ENCODE assay signal across 11 cellular contexts in genomic region chr22:20885017-20885556, GRCh38. TPM values are rescaled to one million over a fixed set of nuclear protein-coding genes. Genes with fewer than 3 reads are reported as not detected.
A peak's percentile ranks its signal among the peaks of the same experiment; 100 is the strongest.
DNase-seq lines count a peak whose midpoint lies in the region; ATAC-seq and FAIRE-seq lines count a peak whose summit lies in the region.
"Had no signal": no experiment of that assay in that cellular context is flagged by ENCODE, and none has a peak within 500 bp of the region (broad histone marks: within the 10 kb centered on the region; RNA-seq: fewer than 3 reads in every experiment).

No MANE protein-coding gene starts in this region.

- CTCF ChIA-PET in activated CD8-positive, alpha-beta T cell treated with anti-CD3 and anti-CD28 coated beads, Interleukin-2, amount 10 ng/mL, durations not matched to agents 7 days and 5 days (lab: Charles Lee), result interaction anchor here (0.9 to 1.7 kb wide), 6 partner anchors 32 to 102 kb away, joined by 3 to 6 read pairs (median 4); partner anchors contain the start of gene CRKL

- H3K36me3 ChIP-seq in small intestine (ENCODE audit: control insufficient read depth in 2 of 2, insufficient read depth in 2 of 2, low read length in 2 of 2) (peaks cover 0 to 15% of the 10 kb centered on the region in 2 donors), MG63 (peaks cover 14% of the 10 kb centered on the region)

- no peaks in the 10 kb centered on the region for H3K4me1 Mint-ChIP-seq in activated CD8-positive, alpha-beta T cell treated with anti-CD3 and anti-CD28 coated beads, Interleukin-2, amount 10 ng/mL, durations not matched to agents 7 days and 5 days (ENCODE audit: low read depth)
- peaks cover 8 to 10% of the 10 kb centered on the region in 2 donors for H3K4me1 Mint-ChIP-seq in immature natural killer cell
- no peaks in the 10 kb centered on the region for H3K4me1 Mint-ChIP-seq in stimulated activated memory B cell treated with anti-CD40 and anti-IgM and Interleukin-4, amounts not matched to agents 10 μg/mL and 1 μg/mL and 100 μg/mL, for 72 hours

- WGBS in small intestine, 3 donors, result 28 to 71% (median 46%) methylated on average over 8 of the region's 8 CpGs

- H3K9me3 ChIP-seq in small intestine (ENCODE audit: control insufficient read depth, low read depth), result no peaks in the 10 kb centered on the region
- H3K9me3 ChIP-seq in MG63, result no peaks in the 10 kb centered on the region
- H3K9me3 ChIP-seq: HAP-1, psoas muscle had no signal

- ATAC-seq in HG02759 (IDR thresholded peaks at IDR 0.05; ENCODE audit: unreplicated experiment), result peak; percentile 11
- ATAC-seq in activated CD8-positive, alpha-beta T cell treated with anti-CD3 and anti-CD28 coated beads, Interleukin-2, amount 10 ng/mL, durations not matched to agents 7 days and 5 days, result no peak
- ATAC-seq in stimulated activated memory B cell treated with anti-CD40 and anti-IgM and Interleukin-4, amounts not matched to agents 10 μg/mL and 1 μg/mL and 100 μg/mL, for 72 hours, result no peak

- FAIRE-seq in small intestine (lab: Jason Lieb, UNC), result no peak
- FAIRE-seq: bronchial epithelial cell had no signal

- H3K27me3 Mint-ChIP-seq in activated CD8-positive, alpha-beta T cell treated with anti-CD3 and anti-CD28 coated beads, Interleukin-2, amount 10 ng/mL, durations not matched to agents 7 days and 5 days (ENCODE audit: low read depth), result no peaks in the 10 kb centered on the region
- peaks cover 0 to 4% (median 2%) of the 10 kb centered on the region in 3 donors for H3K27me3 Mint-ChIP-seq in immature natural killer cell (ENCODE audit: low read depth in 3 of 3)
- no peaks in the 10 kb centered on the region for H3K27me3 Mint-ChIP-seq in stimulated activated memory B cell treated with anti-CD40 and anti-IgM and Interleukin-4, amounts not matched to agents 10 μg/mL and 1 μg/mL and 100 μg/mL, for 72 hours
- H3K27me3 Mint-ChIP-seq: CD4-positive, alpha-beta memory T cell had no signal

- no peaks in the 10 kb centered on the region for H3K27me3 ChIP-seq in small intestine (ENCODE audit: control insufficient read depth in 2 of 2, insufficient read depth in 2 of 2, low read length in 2 of 2)
- H3K27me3 ChIP-seq in MG63, result no peaks in the 10 kb centered on the region

- H3K4me3 Mint-ChIP-seq in activated CD8-positive, alpha-beta T cell treated with anti-CD3 and anti-CD28 coated beads, Interleukin-2, amount 10 ng/mL, durations not matched to agents 7 days and 5 days, result no peak overlapping the region
- H3K4me3 Mint-ChIP-seq in immature natural killer cell, result no peak overlapping the region
- no peak overlapping the region for H3K4me3 Mint-ChIP-seq in stimulated activated memory B cell treated with anti-CD40 and anti-IgM and Interleukin-4, amounts not matched to agents 10 μg/mL and 1 μg/mL and 100 μg/mL, for 72 hours
- H3K4me3 Mint-ChIP-seq: CD4-positive, alpha-beta memory T cell had no signal

- H3K9me3 Mint-ChIP-seq in activated CD8-positive, alpha-beta T cell treated with anti-CD3 and anti-CD28 coated beads, Interleukin-2, amount 10 ng/mL, durations not matched to agents 7 days and 5 days (ENCODE audit: insufficient read depth), result no peaks in the 10 kb centered on the region
- no peaks in the 10 kb centered on the region for H3K9me3 Mint-ChIP-seq in immature natural killer cell
- H3K9me3 Mint-ChIP-seq in stimulated activated memory B cell treated with anti-CD40 and anti-IgM and Interleukin-4, amounts not matched to agents 10 μg/mL and 1 μg/mL and 100 μg/mL, for 72 hours, result no peaks in the 10 kb centered on the region
- H3K9me3 Mint-ChIP-seq: CD4-positive, alpha-beta memory T cell had no signal

- peak overlapping the region; percentile 19 for H3K27ac Mint-ChIP-seq in activated CD8-positive, alpha-beta T cell treated with anti-CD3 and anti-CD28 coated beads, Interleukin-2, amount 10 ng/mL, durations not matched to agents 7 days and 5 days
- H3K27ac Mint-ChIP-seq in immature natural killer cell, result peak overlapping the region in 5 of 6 donors; percentile 5 to 81 (median 73)
- H3K27ac Mint-ChIP-seq in stimulated activated memory B cell treated with anti-CD40 and anti-IgM and Interleukin-4, amounts not matched to agents 10 μg/mL and 1 μg/mL and 100 μg/mL, for 72 hours, result no peak overlapping the region

- peaks cover 0 to 3% of the 10 kb centered on the region in 2 donors for H3K4me1 ChIP-seq in small intestine (ENCODE audit: control insufficient read depth in 2 of 2, insufficient read depth in 1 of 2, low read depth in 1 of 2, low read length in 1 of 2)
- H3K4me1 ChIP-seq: HAP-1, psoas muscle had no signal

- no peak for DNase-seq in activated CD8-positive, alpha-beta T cell treated with anti-CD3 and anti-CD28 coated beads, Interleukin-2, amount 10 ng/mL, durations not matched to agents 7 days and 5 days
- DNase-seq in immature natural killer cell (no peak), small intestine (peak; percentile 99), MG63 (no peak), Ammon's horn (ENCODE audit: low spot score) (no peak)

- H3K36me3 Mint-ChIP-seq in activated CD8-positive, alpha-beta T cell treated with anti-CD3 and anti-CD28 coated beads, Interleukin-2, amount 10 ng/mL, durations not matched to agents 7 days and 5 days (ENCODE audit: low read depth), result peaks cover 47% of the 10 kb centered on the region
- peaks cover 23 to 69% (median 42%) of the 10 kb centered on the region in 3 donors for H3K36me3 Mint-ChIP-seq in immature natural killer cell
- peaks cover 64% of the 10 kb centered on the region for H3K36me3 Mint-ChIP-seq in stimulated activated memory B cell treated with anti-CD40 and anti-IgM and Interleukin-4, amounts not matched to agents 10 μg/mL and 1 μg/mL and 100 μg/mL, for 72 hours

- POLR2A ChIA-PET in activated CD8-positive, alpha-beta T cell treated with anti-CD3 and anti-CD28 coated beads, Interleukin-2, amount 10 ng/mL, durations not matched to agents 7 days and 5 days (lab: Charles Lee), result no interaction called here

- H3K27ac ChIP-seq in small intestine (ENCODE audit: low read depth in 1 of 2, low read length in 1 of 2), result peak overlapping the region; percentile 82 to 83

- no peak overlapping the region for H3K4me3 ChIP-seq in small intestine (ENCODE audit: low read depth in 1 of 2, low read length in 2 of 2)
- no peak overlapping the region for H3K4me3 ChIP-seq in MG63
- H3K4me3 ChIP-seq: HAP-1, psoas muscle had no signal

RNA-seq across cellular contexts. Expression of gene SNAP29, which starts 26.3 kb away (rescaled TPM):
- 10 to 100 TPM; 30.7 to 32.3 TPM for total RNA-seq in activated CD8-positive, alpha-beta T cell treated with anti-CD3 and anti-CD28 coated beads, Interleukin-2, amount 10 ng/mL, durations not matched to agents 7 days and 5 days
- polyA plus RNA-seq in immature natural killer cell (10 to 100 TPM; 25.3 to 35.8 (median 35.7) TPM), small intestine (10 to 100 TPM; 13.8 to 20.8 (median 15.6) TPM)
- 9.1 and 10.0 TPM in 2 replicates for total RNA-seq in MG63 (2014; rRNA removed; shearing (Covaris generic); ENCODE audit: low replicate concordance)

RNA-seq across cellular contexts. Expression of gene PI4KA, which starts 26.5 kb away (rescaled TPM):
- 100 to 1,000 TPM; 112 to 120 TPM for total RNA-seq in activated CD8-positive, alpha-beta T cell treated with anti-CD3 and anti-CD28 coated beads, Interleukin-2, amount 10 ng/mL, durations not matched to agents 7 days and 5 days
- 10 to 100 TPM; 31.5 to 80.0 (median 33.7) TPM for polyA plus RNA-seq in immature natural killer cell
- 10 to 100 TPM; 40.5 to 49.7 (median 41.8) TPM for polyA plus RNA-seq in small intestine
- total RNA-seq in MG63 (2014; rRNA removed; shearing (Covaris generic); ENCODE audit: low replicate concordance), result 19.7 and 24.3 TPM in 2 replicates

RNA-seq across cellular contexts. Expression of gene CRKL, which starts 32.1 kb away (rescaled TPM):
- 10 to 100 TPM; 87.0 to 87.4 TPM for total RNA-seq in activated CD8-positive, alpha-beta T cell treated with anti-CD3 and anti-CD28 coated beads, Interleukin-2, amount 10 ng/mL, durations not matched to agents 7 days and 5 days
- polyA plus RNA-seq in immature natural killer cell, result 10 to 100 TPM; 26.7 to 50.7 (median 43.1) TPM
- polyA plus RNA-seq in small intestine, result 10 to 100 TPM; 18.6 to 24.2 (median 19.9) TPM
- total RNA-seq in MG63 (2014; rRNA removed; shearing (Covaris generic); ENCODE audit: low replicate concordance), result 23.1 and 25.0 TPM in 2 replicates
